In genomic region chr2:96824079-96824870, GRCh38 we compare ENCODE assay signal across 15 cellular contexts. TPM values are rescaled to one million over a fixed set of nuclear protein-coding genes. Genes with fewer than 3 reads are reported as not detected.
DNase-seq lines count a peak whose midpoint lies in the region; ATAC-seq and TF ChIP-seq lines count a peak whose summit lies in the region.
"Had no signal": no experiment of that assay in that cellular context is flagged by ENCODE, and none has a peak within 500 bp of the region (broad histone marks: within the 10 kb centered on the region; RNA-seq: fewer than 3 reads in every experiment).

No MANE protein-coding gene starts in this region.

- H3K4me3 ChIP-seq in SK-N-SH (ENCODE audit: low read depth in 2 of 2, low read length in 1 of 2) (no peak overlapping the region), fibroblast of the aortic adventitia (ENCODE audit: low read depth, low read length) (no peak overlapping the region), sigmoid colon (no peak overlapping the region)
- H3K4me3 ChIP-seq: coronary artery, skin epidermis, stomach had no signal

- H3K36me3 ChIP-seq in SK-N-SH (replicated peaks in 1 of 2; ENCODE audit: control insufficient read depth in 1 of 2, insufficient read depth in 2 of 2, low read length in 1 of 2) (peaks cover 0 to 21% of the 10 kb centered on the region in 2 experiments), sigmoid colon (peaks cover 20 to 44% (median 35%) of the 10 kb centered on the region in 4 donors)

- H3K4me2 ChIP-seq in SK-N-SH, result no peak overlapping the region

- H3K27me3 ChIP-seq in SK-N-SH (ENCODE audit: insufficient read depth) (no peaks in the 10 kb centered on the region), sigmoid colon (no peaks in the 10 kb centered on the region)
- H3K27me3 ChIP-seq: stomach had no signal

- H3K9me2 ChIP-seq in SK-N-SH, result no peaks in the 10 kb centered on the region

- H3K4me1 ChIP-seq in SK-N-SH (ENCODE audit: control insufficient read depth in 1 of 2, insufficient read depth in 2 of 2, low read depth in 1 of 2, low read length in 1 of 2) (peaks cover 0 to 28% of the 10 kb centered on the region in 2 experiments; a peak in 1 of 4 replicates), sigmoid colon (peaks cover 0 to 61% (median 51%) of the 10 kb centered on the region in 4 donors)

- intact Hi-C loops in sigmoid colon (cut with DNase I), result no loop called here

- TF ChIP-seq POLR2A in sigmoid colon (IDR thresholded peaks at IDR 0.05), result no peak

- H3K9me3 ChIP-seq in SK-N-SH (no peaks in the 10 kb centered on the region), sigmoid colon (no peaks in the 10 kb centered on the region)
- H3K9me3 ChIP-seq: stomach had no signal

- H3K27ac ChIP-seq in SK-N-SH (ENCODE audit: low read depth in 2 of 2, low read length in 1 of 2) (no peak overlapping the region), sigmoid colon (peak overlapping the region; percentile 54 to 64 (median 58))
- H3K27ac ChIP-seq: coronary artery, skin epidermis, stomach had no signal

- 0 out of 2 replicates have a peak, but pooled peaks cover 16% of the 10 kb centered on the region for H4K20me1 ChIP-seq in SK-N-SH (ENCODE audit: insufficient read depth)

- ATAC-seq in SK-N-SH treated with all-trans-retinoic acid at 6 μM for 48 hours (peak; percentile 62), GM21390 (IDR thresholded peaks at IDR 0.05; ENCODE audit: unreplicated experiment) (no peak), HG03521 (IDR thresholded peaks at IDR 0.05; ENCODE audit: unreplicated experiment) (no peak)
- ATAC-seq: esophagus mucosa had no signal

- TF ChIP-seq RAD21 in SK-N-SH (IDR thresholded peaks at IDR 0.05; ENCODE audit: low read length), result no peak

- no peak overlapping the region for H2AFZ ChIP-seq in SK-N-SH (ENCODE audit: low read depth)

- POLR2A ChIA-PET in SK-N-SH (lab: Yijun Ruan, JAX), result no interaction called here

- H3K9ac ChIP-seq in SK-N-SH, result no peak overlapping the region

- H3F3A ChIP-seq in SK-N-SH (replicated peaks; ENCODE audit: insufficient read depth), result peaks cover 7% of the 10 kb centered on the region

- 92% methylated on average over 6 of the region's 6 CpGs for WGBS in SK-N-SH (ENCODE audit: low lambda C conversion rate)
- 44 to 67% methylated on average over 6 of the region's 6 CpGs for WGBS in sigmoid colon, 2 donors

- CTCF ChIA-PET in SK-N-SH (lab: Yijun Ruan, JAX), result interaction anchor here (0.5 to 1.1 kb wide), 2 partner anchors 34 to 128 kb away, joined by 3 to 4 read pairs; no protein-coding TSS in a partner anchor

- no peaks in the 10 kb centered on the region; the same call in 1 of the 2 replicates for H3K79me2 ChIP-seq in SK-N-SH (ENCODE audit: insufficient read depth)

- TF ChIP-seq CTCF in SK-N-SH (IDR thresholded peaks at IDR 0.05) (no peak), fibroblast of the aortic adventitia (IDR thresholded peaks at IDR 0.05; ENCODE audit: insufficient read depth, low read length) (no peak), sigmoid colon (IDR thresholded peaks at IDR 0.05) (no peak)

- TF ChIP-seq EP300 in SK-N-SH (IDR thresholded peaks at IDR 0.05; ENCODE audit: borderline replicate concordance in 1 of 2, low read depth in 1 of 2, low read length in 1 of 2) (no peak), sigmoid colon (IDR thresholded peaks at IDR 0.05) (no peak)

- no peak for DNase-seq in SK-N-SH
- peak; percentile 18 for DNase-seq in M059J (ENCODE audit: low read depth)
- DNase-seq in fibroblast of the aortic adventitia (ENCODE audit: low read depth), result peak; percentile 65
- no peak for DNase-seq in sigmoid colon
- no peak for DNase-seq in DMS53 treated with DMSO at 0.1 percent for 48 hours (lab: John Stamatoyannopoulos, UW; ENCODE audit: unreplicated experiment)
- DNase-seq: activated naive CD4-positive, alpha-beta T cell treated with anti-CD3 and anti-CD28 coated beads, Interleukin-2, amount 50 U/mL, for 16 hours; NCI-H1048; nucleus accumbens; stomach had no signal

TF ChIP-seq in SK-N-SH treated with all-trans-retinoic acid at 6 μM for 48 hours, 23 proteins besides CTCF, POLR2A, EP300 and RAD21:
- TF ChIP-seq TCF4 (CRISPR knock-in tag; IDR thresholded peaks at IDR 0.05; ENCODE audit: borderline replicate concordance) (no peak), ZFP30 (CRISPR knock-in tag; IDR thresholded peaks at IDR 0.05) (no peak), ISL1 (CRISPR knock-in tag; IDR thresholded peaks at IDR 0.05) (peak; percentile 24; the same call in 1 of the 2 replicates)

TF ChIP-seq in SK-N-SH, 30 proteins besides CTCF, POLR2A, EP300 and RAD21:
- no peak for TF ChIP-seq MXI1 (IDR thresholded peaks at IDR 0.05; ENCODE audit: low read depth, low read length)
- TF ChIP-seq RCOR1 (IDR thresholded peaks at IDR 0.05; ENCODE audit: low read length), result no peak
- TF ChIP-seq TCF12 (IDR thresholded peaks at IDR 0.05), result no peak
- TF ChIP-seq RFX5 (IDR thresholded peaks at IDR 0.05; ENCODE audit: low read length), result no peak
- TF ChIP-seq TAF1 (IDR thresholded peaks at IDR 0.05; ENCODE audit: borderline replicate concordance, low read depth, low read length), result no peak

RNA-seq across cellular contexts. Expression of gene CNNM3, which starts 8.2 kb away (rescaled TPM):
- polyA plus RNA-seq in SK-N-SH (2012; rRNA removed) (9.3 and 14.7 TPM in 2 replicates), sigmoid colon (10 to 100 TPM in 1 of 3 donors, 1 to 10 TPM in 2; 1.2 to 11.9 (median 1.2) TPM)
- polyA plus RNA-seq in SK-N-SH (2012; cell fraction: cytosol; rRNA removed), result 5.6 and 7.1 TPM in 2 replicates
- polyA plus RNA-seq in SK-N-SH (2012; cell fraction: nucleus; rRNA removed), result 15.2 and 18.5 TPM in 2 replicates
- total RNA-seq in M059J (2014; rRNA removed; shearing (Covaris generic)), result 5.9 and 6.1 TPM in 2 replicates
- total RNA-seq in fibroblast of the aortic adventitia (ENCODE audit: low replicate concordance) (2.2 and 6.9 TPM in 2 replicates), sigmoid colon (10 to 100 TPM in 3 of 4 donors, 1 to 10 TPM in 1; 8.9 to 16.6 (median 11.8) TPM)

RNA-seq across cellular contexts. Expression of gene ANKRD23, which starts 19.5 kb away (rescaled TPM):
- 3.1 and 3.8 TPM in 2 replicates for polyA plus RNA-seq in SK-N-SH (2012; rRNA removed)
- polyA plus RNA-seq in SK-N-SH (2012; cell fraction: cytosol; rRNA removed), result 0.62 and 1.2 TPM in 2 replicates
- 20.3 and 22.2 TPM in 2 replicates for polyA plus RNA-seq in SK-N-SH (2012; cell fraction: nucleus; rRNA removed)
- total RNA-seq in M059J (2014; rRNA removed; shearing (Covaris generic)), result 0.20 TPM in 1 of 2 replicates, not detected in the other
- 2.3 and 6.0 TPM in 2 replicates for total RNA-seq in fibroblast of the aortic adventitia (ENCODE audit: low replicate concordance)
- 1 to 10 TPM; 1.8 to 5.5 (median 4.2) TPM for total RNA-seq in sigmoid colon
- 1 to 10 TPM in 1 of 3 donors, under 1 TPM in 1, not detected in 1; 0.69 to 4.2 TPM for polyA plus RNA-seq in sigmoid colon

RNA-seq across cellular contexts. Expression of gene ANKRD39, which starts 33.5 kb away (rescaled TPM):
- polyA plus RNA-seq in SK-N-SH (2012; rRNA removed) (11.8 and 13.4 TPM in 2 replicates), sigmoid colon (10 to 100 TPM; 12.5 to 14.8 (median 12.6) TPM)
- 7.2 and 10.5 TPM in 2 replicates for polyA plus RNA-seq in SK-N-SH (2012; cell fraction: cytosol; rRNA removed)
- polyA plus RNA-seq in SK-N-SH (2012; cell fraction: nucleus; rRNA removed), result 18.7 and 27.3 TPM in 2 replicates
- 7.2 and 11.9 TPM in 2 replicates for total RNA-seq in M059J (2014; rRNA removed; shearing (Covaris generic))
- total RNA-seq in fibroblast of the aortic adventitia (ENCODE audit: low replicate concordance) (4.0 and 6.1 TPM in 2 replicates), sigmoid colon (10 to 100 TPM; 11.4 to 34.1 (median 26.1) TPM)

RNA-seq across cellular contexts. Expression of gene SEMA4C, which starts 45.6 kb away (rescaled TPM):
- polyA plus RNA-seq in SK-N-SH (2012; rRNA removed) (34.8 and 40.9 TPM in 2 replicates), sigmoid colon (10 to 100 TPM in 1 of 3 donors, 1 to 10 TPM in 2; 3.6 to 21.3 (median 7.9) TPM)
- polyA plus RNA-seq in SK-N-SH (2012; cell fraction: cytosol; rRNA removed), result 13.7 and 21.8 TPM in 2 replicates
- polyA plus RNA-seq in SK-N-SH (2012; cell fraction: nucleus; rRNA removed), result 70.5 and 71.1 TPM in 2 replicates
- 6.5 and 14.2 TPM in 2 replicates for total RNA-seq in M059J (2014; rRNA removed; shearing (Covaris generic))
- total RNA-seq in fibroblast of the aortic adventitia (ENCODE audit: low replicate concordance) (15.4 and 20.4 TPM in 2 replicates), sigmoid colon (10 to 100 TPM; 57.1 to 90.1 (median 68.9) TPM)

Comparison
In these comparisons a context has a peak if more than half of its experiments do, and no peak if none do; other contexts are left out.
1. DNase-seq: peak in M059J (single experiment) and fibroblast of the aortic adventitia (single experiment); none in SK-N-SH (single experiment), sigmoid colon (single experiment) and DMS53 treated with DMSO at 0.1 percent for 48 hours (single experiment).
2. H3K27ac ChIP-seq: peak in sigmoid colon (4 of 4); none in SK-N-SH (0 of 2).